In genomic region chr7:6451224-6451705, GRCh38 we compare ENCODE assay signal across 1 cellular context.
TF ChIP-seq lines count a peak whose summit lies in the region.

No MANE protein-coding gene starts in this region.

TF ChIP-seq in K562, 482 proteins besides CTCF, POLR2A, EP300 and RAD21 (continued from another document and continues in another):
- TF ChIP-seq SMARCE1 (IDR thresholded peaks at IDR 0.05) = peak; percentile 99
- no peak for TF ChIP-seq ZNF232 (CRISPR knock-in tag; IDR thresholded peaks at IDR 0.05)
- no peak for TF ChIP-seq ZNF431 (CRISPR knock-in tag; IDR thresholded peaks at IDR 0.05)
- peak; percentile 81 to 94 for TF ChIP-seq TBL1XR1 (IDR thresholded peaks at IDR 0.05; ENCODE audit: low read length in 2 of 2)
- peak; percentile 44; the same call in 1 of the 2 replicates for TF ChIP-seq ETV1 (tag; conservative IDR thresholded peaks at IDR 0.05; ENCODE audit: low read depth)
- peak; percentile 85 for TF ChIP-seq ZNF316 (IDR thresholded peaks at IDR 0.05)
- TF ChIP-seq TAF9B (IDR thresholded peaks at IDR 0.05; ENCODE audit: partially characterized antibody) = no peak
- TF ChIP-seq MAFF (IDR thresholded peaks at IDR 0.05; ENCODE audit: low read length) = peak; percentile 30; the same call in 1 of the 2 replicates
- TF ChIP-seq ZNF609 (CRISPR knock-in tag; IDR thresholded peaks at IDR 0.05; ENCODE audit: borderline replicate concordance) = peak; percentile 96; the same call in 1 of the 2 replicates
- TF ChIP-seq ZNF224 (CRISPR knock-in tag; IDR thresholded peaks at IDR 0.05) = no peak
- no peak for TF ChIP-seq ZNF695 (CRISPR knock-in tag; IDR thresholded peaks at IDR 0.05)
- TF ChIP-seq ZC3H11A (IDR thresholded peaks at IDR 0.05; ENCODE audit: low read depth, low read length) = no peak
- peak in 1 of 2 experiments; percentile 53; a peak in 1 of 4 replicates for TF ChIP-seq ETV6 (IDR thresholded peaks at IDR 0.05; ENCODE audit: borderline replicate concordance in 1 of 2, low read depth in 2 of 2, low read length in 1 of 2)
- TF ChIP-seq ETV6 (CRISPR knock-in tag; IDR thresholded peaks at IDR 0.05; ENCODE audit: borderline replicate concordance) = no peak
- TF ChIP-seq ERF (CRISPR knock-in tag; IDR thresholded peaks at IDR 0.05) = no peak
- no peak for TF ChIP-seq ZNF830 (CRISPR knock-in tag; IDR thresholded peaks at IDR 0.05)
- TF ChIP-seq ELF4 (CRISPR knock-in tag; IDR thresholded peaks at IDR 0.05) = peak; percentile 85
- no peak; the same call in 1 of the 2 replicates for TF ChIP-seq ATF7 (IDR thresholded peaks at IDR 0.05)
- TF ChIP-seq CEBPZ (IDR thresholded peaks at IDR 0.05; ENCODE audit: borderline replicate concordance, low read depth, low read length) = no peak
- TF ChIP-seq BRCA1 (IDR thresholded peaks at IDR 0.05) = no peak
- no peak for TF ChIP-seq BRCA1 (CRISPR knock-in tag; IDR thresholded peaks at IDR 0.05)
- TF ChIP-seq ZHX1 (conservative IDR thresholded peaks at IDR 0.05; ENCODE audit: low read length) = no peak
- TF ChIP-seq ZNF592 (IDR thresholded peaks at IDR 0.05) = no peak
- TF ChIP-seq ZNF561 (CRISPR knock-in tag; conservative IDR thresholded peaks at IDR 0.05) = no peak
- peak; percentile 96 for TF ChIP-seq FOXM1 (IDR thresholded peaks at IDR 0.05; ENCODE audit: low read depth)
- TF ChIP-seq FOXM1 (CRISPR knock-in tag; IDR thresholded peaks at IDR 0.05; ENCODE audit: low read depth) = no peak
- peak; percentile 59 for TF ChIP-seq BRD9 (IDR thresholded peaks at IDR 0.05; ENCODE audit: low read depth, partially characterized antibody)
- TF ChIP-seq SIN3B (IDR thresholded peaks at IDR 0.05; ENCODE audit: low read depth) = no peak
- no peak for TF ChIP-seq ESRRB (CRISPR knock-in tag; IDR thresholded peaks at IDR 0.05; ENCODE audit: borderline replicate concordance)
- TF ChIP-seq ZNF589 (CRISPR knock-in tag; IDR thresholded peaks at IDR 0.05; ENCODE audit: low read depth) = peak; percentile 87
- no peak for TF ChIP-seq KDM4B (IDR thresholded peaks at IDR 0.05; ENCODE audit: borderline replicate concordance in 2 of 2, low read depth in 1 of 2)
- TF ChIP-seq ATF3 (IDR thresholded peaks at IDR 0.05) = no peak
- no peak for TF ChIP-seq ATF3 (CRISPR knock-in tag; conservative IDR thresholded peaks at IDR 0.05)
- no peak for TF ChIP-seq GTF2E2 (tag; IDR thresholded peaks at IDR 0.05)
- TF ChIP-seq NCOA4 (IDR thresholded peaks at IDR 0.05; ENCODE audit: partially characterized antibody) = peak; percentile 78
- peak; percentile 79 for TF ChIP-seq PYGO2 (tag; IDR thresholded peaks at IDR 0.05)
- peak; percentile 64; the same call in 1 of the 2 replicates for TF ChIP-seq HMBOX1 (IDR thresholded peaks at IDR 0.05)
- TF ChIP-seq E2F5 (CRISPR knock-in tag; IDR thresholded peaks at IDR 0.05) = no peak
- TF ChIP-seq FOXP4 (CRISPR knock-in tag; IDR thresholded peaks at IDR 0.05; ENCODE audit: borderline replicate concordance) = 0 out of 2 replicates have a peak, but pooled peaks have one; percentile 53
- TF ChIP-seq SMARCB1 (IDR thresholded peaks at IDR 0.05; ENCODE audit: insufficient read length, low read depth) = peak; percentile 97
- TF ChIP-seq TGIF2 (CRISPR knock-in tag; IDR thresholded peaks at IDR 0.05) = no peak
- TF ChIP-seq KLF16 (IDR thresholded peaks at IDR 0.05) = peak; percentile 98
- no peak for TF ChIP-seq HOXB6 (CRISPR knock-in tag; IDR thresholded peaks at IDR 0.05; ENCODE audit: borderline replicate concordance)
- TF ChIP-seq MED1 (CRISPR knock-in tag; IDR thresholded peaks at IDR 0.05; ENCODE audit: borderline replicate concordance) = no peak
- peak; percentile 70; the same call in 1 of the 2 replicates for TF ChIP-seq TARDBP (IDR thresholded peaks at IDR 0.05)
- no peak for TF ChIP-seq PURB (CRISPR knock-in tag; IDR thresholded peaks at IDR 0.05; ENCODE audit: low read depth)
- TF ChIP-seq CCAR2 (IDR thresholded peaks at IDR 0.05; ENCODE audit: low read depth, low read length) = no peak
- TF ChIP-seq ZNF282 (CRISPR knock-in tag; IDR thresholded peaks at IDR 0.05) = no peak
